ENCODE assay signal across 18 cellular contexts in genomic region chr4:79223993-79224776, GRCh38.
DNase-seq lines count a peak whose midpoint lies in the region; ATAC-seq, FAIRE-seq and TF ChIP-seq lines count a peak whose summit lies in the region.
"Had no signal": no experiment of that assay in that cellular context is flagged by ENCODE, and none has a peak within 500 bp of the region (broad histone marks: within the 10 kb centered on the region; RNA-seq: fewer than 3 reads in every experiment).

No MANE protein-coding gene starts in this region.

- TF ChIP-seq EP300 in GM12878 (IDR thresholded peaks at IDR 0.05; ENCODE audit: borderline replicate concordance in 1 of 2, control insufficient read depth in 1 of 2, low read depth in 2 of 2, low read length in 2 of 2): no peak

- H2AK5ac ChIP-seq in IMR-90 (ENCODE audit: low read depth, low read length): no peak overlapping the region

- H3K4me1 Mint-ChIP-seq in nephron progenitor cell: no peaks in the 10 kb centered on the region
- H3K4me1 Mint-ChIP-seq: CD4-positive, CD25-positive, alpha-beta regulatory T cell had no signal

- CTCF ChIA-PET in IMR-90 (lab: Yijun Ruan, JAX) (no interaction called here), GM12878 (lab: Yijun Ruan, JAX) (interaction anchor here (0.8 to 1.9 kb wide), 3 partner anchors 13 to 61 kb away, joined by 3 to 6 read pairs (median 3); no protein-coding TSS in a partner anchor)

- no peak overlapping the region for H3K4ac ChIP-seq in IMR-90 (ENCODE audit: low read depth, low read length)

- no peaks in the 10 kb centered on the region for H3K36me3 Mint-ChIP-seq in nephron progenitor cell (ENCODE audit: low read depth)
- H3K36me3 Mint-ChIP-seq: CD4-positive, CD25-positive, alpha-beta regulatory T cell had no signal

- RAD21 ChIA-PET in GM12878 (lab: Charles Lee; ENCODE audit: unreplicated experiment): interaction anchor here (1.0 to 1.9 kb wide), 5 partner anchors 10 to 42 kb away, joined by 3 to 6 read pairs (median 4); no protein-coding TSS in a partner anchor

- TF ChIP-seq RAD21 in IMR-90 (IDR thresholded peaks at IDR 0.05; ENCODE audit: low read length): no peak
- TF ChIP-seq RAD21 in GM12878 (IDR thresholded peaks at IDR 0.05; ENCODE audit: insufficient read depth, low read depth, low read length): no peak

- H4K20me1 ChIP-seq in IMR-90 (ENCODE audit: insufficient read depth, low read length) (no peaks in the 10 kb centered on the region), GM12878 (ENCODE audit: control insufficient read depth, insufficient read depth) (no peaks in the 10 kb centered on the region)
- H4K20me1 ChIP-seq: BLaER1 had no signal

- peak overlapping the region; percentile 3 for H3K27ac Mint-ChIP-seq in nephron progenitor cell
- H3K27ac Mint-ChIP-seq: CD4-positive, CD25-positive, alpha-beta regulatory T cell had no signal

- no peaks in the 10 kb centered on the region for H3K79me2 ChIP-seq in GM12878 (ENCODE audit: control insufficient read depth, insufficient read depth, low read length)

- intact Hi-C loops in IMR-90 (cut with micrococcal nuclease): no loop called here
- intact Hi-C loops in GM12878 (cut with micrococcal nuclease; ENCODE audit: unreplicated experiment): no loop called here

- H3K27me3 Mint-ChIP-seq in nephron progenitor cell (ENCODE audit: low read depth, poor library complexity): peaks cover 6% of the 10 kb centered on the region
- H3K27me3 Mint-ChIP-seq: CD4-positive, CD25-positive, alpha-beta regulatory T cell had no signal

- no peak overlapping the region for H2AK9ac ChIP-seq in IMR-90 (replicated peaks; ENCODE audit: low read depth, low read length, poor library complexity)

- POLR2A ChIA-PET in IMR-90 (lab: Charles Lee; ENCODE audit: unreplicated experiment): no interaction called here
- POLR2A ChIA-PET in GM12878 (lab: Charles Lee): no interaction called here

- DNase-seq in IMR-90 (no peak), GM12878 (ENCODE audit: low read depth, low spot score) (no peak), nephron progenitor cell (no peak), NCI-H2029 (lab: John Stamatoyannopoulos, UW) (no peak), DMS153 (lab: John Stamatoyannopoulos, UW) (no peak), H54 (ENCODE audit: insufficient read length, low spot score) (no peak)
- DNase-seq: 8988T; AML-193; Calu3; CD4-positive, CD25-positive, alpha-beta regulatory T cell; DMS 273 treated with DMSO at 0.1 percent for 48 hours; DMS79; H7; KBM-7 had no signal

- H3K23ac ChIP-seq in IMR-90 (ENCODE audit: low read depth, low read length): no peak overlapping the region

- H2BK15ac ChIP-seq in IMR-90 (ENCODE audit: low read depth, low read length): no peak overlapping the region

- no peak overlapping the region for H3K4me3 Mint-ChIP-seq in nephron progenitor cell
- H3K4me3 Mint-ChIP-seq: CD4-positive, CD25-positive, alpha-beta regulatory T cell had no signal

- H3K56ac ChIP-seq in IMR-90 (ENCODE audit: extremely low read depth, insufficient read depth, low read length): no peak overlapping the region

- H3K9me3 Mint-ChIP-seq in nephron progenitor cell: no peaks in the 10 kb centered on the region

- H3K4me1 ChIP-seq in IMR-90 (ENCODE audit: control insufficient read depth, insufficient read depth, low read length): no peaks in the 10 kb centered on the region
- no peaks in the 10 kb centered on the region for H3K4me1 ChIP-seq in GM12878 (ENCODE audit: control insufficient read depth, insufficient read depth, low read length)
- H3K4me1 ChIP-seq: BLaER1 had no signal

- H2BK120ac ChIP-seq in IMR-90 (ENCODE audit: low read depth, low read length): no peak overlapping the region

- H3K9me3 ChIP-seq in IMR-90 (ENCODE audit: control insufficient read depth, insufficient read depth, low read length): no peaks in the 10 kb centered on the region
- no peaks in the 10 kb centered on the region for H3K9me3 ChIP-seq in GM12878 (replicated peaks; ENCODE audit: control insufficient read depth, insufficient read depth, low read length)
- H3K9me3 ChIP-seq: BLaER1 had no signal

- H2AFZ ChIP-seq in IMR-90 (replicated peaks; ENCODE audit: low read length, poor library complexity) (no peak overlapping the region), GM12878 (ENCODE audit: control insufficient read depth, low read depth, low read length) (no peak overlapping the region; the same call in 1 of the 2 replicates)

- H3K18ac ChIP-seq in IMR-90 (ENCODE audit: low read depth, low read length): no peak overlapping the region

- no peak overlapping the region for H4K5ac ChIP-seq in IMR-90 (ENCODE audit: low read depth, low read length)

- in situ Hi-C loops in IMR-90 (cut with MboI; ENCODE audit: low sequenced_read_pairs): no loop called here
- in situ Hi-C loops in GM12878 (cut with MboI): no loop called here

- dilution Hi-C loops in IMR-90 (cut with HindIII; ENCODE audit: low sequenced_read_pairs, unreplicated experiment): no loop called here

- no peak for FAIRE-seq in GM12878 (lab: Jason Lieb, UNC)
- FAIRE-seq in H54 (lab: Jason Lieb, UNC): no peak
- FAIRE-seq: GM12891 had no signal

- no peaks in the 10 kb centered on the region for H3K36me3 ChIP-seq in IMR-90 (ENCODE audit: control insufficient read depth, insufficient read depth, low read length)
- H3K36me3 ChIP-seq in GM12878 (ENCODE audit: control insufficient read depth in 2 of 2, insufficient read depth in 2 of 2, low read length in 1 of 2): no peaks in the 10 kb centered on the region
- H3K36me3 ChIP-seq: BLaER1 had no signal

- TF ChIP-seq CTCF in C4-2B (conservative IDR thresholded peaks at IDR 0.05) (no peak), IMR-90 (conservative IDR thresholded peaks at IDR 0.05; ENCODE audit: low read depth, low read length) (no peak), GM12878 (IDR thresholded peaks at IDR 0.05 in 2 of 3, conservative IDR thresholded peaks at IDR 0.05 in 1 of 3; ENCODE audit: control insufficient read depth in 2 of 3, extremely low read depth in 1 of 3, insufficient read depth in 1 of 3, low read depth in 3 of 3, low read length in 3 of 3) (no peak), nephron progenitor cell (IDR thresholded peaks at IDR 0.05) (no peak)

- TF ChIP-seq POLR2A in IMR-90 (IDR thresholded peaks at IDR 0.05; ENCODE audit: low read depth, low read length) (no peak), GM12878 (IDR thresholded peaks at IDR 0.05; ENCODE audit: low read depth, low read length) (no peak), H54 (IDR thresholded peaks at IDR 0.05; ENCODE audit: low read depth, low read length) (no peak)

- H3K4me2 ChIP-seq in IMR-90 (ENCODE audit: low read depth, low read length): no peak overlapping the region
- H3K4me2 ChIP-seq in GM12878 (ENCODE audit: control insufficient read depth, insufficient read depth): no peak overlapping the region
- H3K4me2 ChIP-seq: BLaER1 had no signal

- no peak for ATAC-seq in IMR-90 (ENCODE audit: low read depth)
- peak; percentile 77 for ATAC-seq in GM12878

- H3K79me1 ChIP-seq in IMR-90 (ENCODE audit: low read depth in 1 of 2, low read length in 2 of 2): no peaks in the 10 kb centered on the region

- H3K27me3 ChIP-seq in IMR-90 (ENCODE audit: control insufficient read depth, insufficient read depth, low read length) (no peaks in the 10 kb centered on the region), GM12878 (replicated peaks in 1 of 2; ENCODE audit: control insufficient read depth in 2 of 2, insufficient read depth in 2 of 2, low read length in 1 of 2) (no peaks in the 10 kb centered on the region)
- H3K27me3 ChIP-seq: BLaER1 had no signal

- WGBS in IMR-90 (ENCODE audit: extremely low coverage in 2 of 2, insufficient read length in 1 of 2), 2 experiments: no CpG with 5 or more reads among the region's 5 CpGs
- 48% methylated on average over 5 of the region's 5 CpGs for WGBS in GM12878 (ENCODE audit: insufficient coverage, insufficient replicate concordance, low lambda C conversion rate, missing lambda C conversion rate)

- SMC1A ChIA-PET in GM12878 (lab: Charles Lee; ENCODE audit: uncharacterized antibody, unreplicated experiment): interaction anchor here (0.8 to 2.4 kb wide), 11 partner anchors 11 to 181 kb away, joined by 3 to 30 read pairs (median 5); no protein-coding TSS in a partner anchor

- H4K8ac ChIP-seq in IMR-90 (ENCODE audit: low read depth in 2 of 2, low read length in 2 of 2): no peak overlapping the region

- no peak overlapping the region for H2BK5ac ChIP-seq in IMR-90 (ENCODE audit: low read depth, low read length, poor library complexity, severe bottlenecking)

- H3K14ac ChIP-seq in IMR-90 (replicated peaks; ENCODE audit: low read depth, low read length): no peak overlapping the region

- H3K27ac ChIP-seq in C4-2B (peak overlapping the region; percentile 36; the same call in 1 of the 2 replicates), IMR-90 (ENCODE audit: insufficient read depth, low read length) (no peak overlapping the region), GM12878 (ENCODE audit: control insufficient read depth, insufficient read depth) (no peak overlapping the region)
- H3K27ac ChIP-seq: BLaER1, HL-60 had no signal

- H3K4me3 ChIP-seq in IMR-90 (ENCODE audit: insufficient read depth, low read depth, low read length) (no peak overlapping the region), GM12878 (no peak overlapping the region)
- H3K4me3 ChIP-seq: BLaER1 had no signal

- no peak overlapping the region for H2BK20ac ChIP-seq in IMR-90 (ENCODE audit: low read depth, low read length)

- H3K9ac ChIP-seq in IMR-90 (ENCODE audit: low read depth, low read length) (no peak overlapping the region), GM12878 (ENCODE audit: control insufficient read depth, insufficient read depth, low read length) (no peak overlapping the region)
- H3K9ac ChIP-seq: BLaER1 had no signal

- BruUV-seq in IMR-90 (replicated peaks; lab: Mats Ljungman, UMichigan) (no TSS peak), GM12878 (replicated peaks; lab: Mats Ljungman, UMichigan) (no TSS peak)

- H3K9me1 ChIP-seq in IMR-90 (ENCODE audit: insufficient read depth, low read length): no peaks in the 10 kb centered on the region

- H4K91ac ChIP-seq in IMR-90 (ENCODE audit: insufficient read depth, low read depth, low read length): no peak overlapping the region

TF ChIP-seq in IMR-90, 13 proteins besides CTCF, POLR2A, EP300 and RAD21 (continues in another document):
- TF ChIP-seq RCOR1 (IDR thresholded peaks at IDR 0.05; ENCODE audit: insufficient replicate concordance, low read length): no peak

TF ChIP-seq in GM12878, 131 proteins besides CTCF, POLR2A, EP300 and RAD21:
- TF ChIP-seq BHLHE40 (IDR thresholded peaks at IDR 0.05; ENCODE audit: borderline replicate concordance in 1 of 2, low read depth in 2 of 2, low read length in 1 of 2) (no peak), TCF3 (IDR thresholded peaks at IDR 0.05; ENCODE audit: borderline replicate concordance, insufficient read depth, low read depth, low read length) (no peak), SREBF1 (IDR thresholded peaks at IDR 0.05; ENCODE audit: low read length) (no peak), IKZF2 (IDR thresholded peaks at IDR 0.05) (peak; percentile 25 to 26; a peak in 1 of 4 replicates), DPF2 (IDR thresholded peaks at IDR 0.05) (peak; percentile 28; the same call in 1 of the 2 replicates), BACH1 (IDR thresholded peaks at IDR 0.05; ENCODE audit: borderline replicate concordance) (no peak)
